Comparison of ENCODE assay signal across 16 cellular contexts in the genomic region with DNA sequence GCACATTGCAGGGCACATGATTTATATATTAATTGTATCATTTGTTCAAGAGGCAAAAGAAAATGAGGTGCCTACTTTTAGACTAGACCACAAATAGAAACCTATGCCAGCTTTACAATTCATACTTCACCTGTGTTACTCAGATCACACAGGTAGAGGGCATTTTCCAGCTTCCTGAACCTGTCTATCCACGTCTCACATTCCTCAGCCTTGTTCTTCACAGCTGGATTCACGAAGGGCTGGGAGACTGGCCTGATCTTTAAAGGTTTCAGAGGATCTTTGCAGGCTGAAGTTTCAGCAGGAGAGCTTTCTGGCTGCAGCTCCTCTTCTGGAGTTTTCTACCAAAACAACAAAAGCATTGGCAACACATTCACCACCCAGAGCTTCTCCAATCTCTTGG.
DNase-seq lines count a peak whose midpoint lies in the region; TF ChIP-seq lines count a peak whose summit lies in the region.
"Had no signal": no experiment of that assay in that cellular context is flagged by ENCODE, and none has a peak within 500 bp of the region (broad histone marks: within the 10 kb centered on the region; RNA-seq: fewer than 3 reads in every experiment).

No MANE protein-coding gene starts in this region.

- H3K27me3 Mint-ChIP-seq in osteocyte (ENCODE audit: unreplicated experiment) = no peaks in the 10 kb centered on the region

- peaks cover 73% of the 10 kb centered on the region for H3K4me1 Mint-ChIP-seq in osteocyte (ENCODE audit: unreplicated experiment)

- TF ChIP-seq CTCF in osteocyte (IDR thresholded peaks at IDR 0.05) = no peak

- H3K9me3 ChIP-seq in NT2/D1 (ENCODE audit: insufficient read depth, low read length) = no peaks in the 10 kb centered on the region; the same call in 1 of the 2 replicates
- H3K9me3 ChIP-seq: BE2C had no signal

- DNase-seq in NCI-H748 (lab: John Stamatoyannopoulos, UW; ENCODE audit: unreplicated experiment) (peak; percentile 3), NCI-H748 treated with DMSO at 0.1 percent for 48 hours (lab: John Stamatoyannopoulos, UW) (no peak), NT2/D1 (ENCODE audit: low read depth, low spot score) (peak; percentile 42), iPS DF 19.7 (ENCODE audit: low read depth, low spot score) (peak; percentile 35), osteocyte (ENCODE audit: extremely low spot score, unreplicated experiment) (no peak), activated gamma-delta T cell (lab: John Stamatoyannopoulos, UW) (no peak)
- no peak for DNase-seq in activated effector memory CD4-positive, alpha-beta T cell treated with Interleukin-2 at 50 U/mL for 16 hours
- DNase-seq in stimulated activated naive CD4-positive, alpha-beta T cell treated with Interleukin-2 at 50 U/mL for 16 hours (lab: John Stamatoyannopoulos, UW) = no peak
- DNase-seq: 8988T; BE2C; CD8-positive, alpha-beta T cell; GOT3; Kasumi-1; NCI-H1105 treated with DMSO at 0.1 percent for 48 hours; NCI-H2029; NCI-H510A treated with DMSO at 0.1 percent for 48 hours had no signal

- H3K4me1 ChIP-seq in NT2/D1 (ENCODE audit: insufficient read depth, insufficient read length) = peaks cover 2% of the 10 kb centered on the region
- H3K4me1 ChIP-seq: BE2C had no signal

- H3K4me3 Mint-ChIP-seq in osteocyte (ENCODE audit: unreplicated experiment) = no peak overlapping the region
- H3K4me3 Mint-ChIP-seq: CD8-positive, alpha-beta T cell had no signal

- peak overlapping the region; percentile 97 for H3K27ac Mint-ChIP-seq in osteocyte (ENCODE audit: unreplicated experiment)
- H3K27ac Mint-ChIP-seq: CD8-positive, alpha-beta T cell had no signal

- no peaks in the 10 kb centered on the region for H3K27me3 ChIP-seq in NT2/D1 (ENCODE audit: insufficient read depth, insufficient read length)
- H3K27me3 ChIP-seq: BE2C had no signal

- no peaks in the 10 kb centered on the region for H3K36me3 Mint-ChIP-seq in osteocyte (ENCODE audit: unreplicated experiment)
- H3K36me3 Mint-ChIP-seq: CD8-positive, alpha-beta T cell had no signal

- H3K9me3 Mint-ChIP-seq in osteocyte (ENCODE audit: unreplicated experiment) = no peaks in the 10 kb centered on the region
- H3K9me3 Mint-ChIP-seq: CD8-positive, alpha-beta T cell had no signal

- no peak overlapping the region for H3K4me3 ChIP-seq in NT2/D1 (ENCODE audit: insufficient read length, low read depth)

- no peaks in the 10 kb centered on the region for H3K36me3 ChIP-seq in NT2/D1 (ENCODE audit: insufficient read depth, insufficient read length, low read length)
- H3K36me3 ChIP-seq: BE2C had no signal

- H3K9ac ChIP-seq in NT2/D1 (ENCODE audit: insufficient read length, low read depth) = no peak overlapping the region

Comparison
In these comparisons a context has a peak if more than half of its experiments do, and no peak if none do; other contexts are left out.
1. DNase-seq: peak in NCI-H748 (single experiment), NT2/D1 (single experiment) and iPS DF 19.7 (single experiment); none in NCI-H748 treated with DMSO at 0.1 percent for 48 hours (single experiment), osteocyte (single experiment), activated effector memory CD4-positive, alpha-beta T cell treated with Interleukin-2 at 50 U/mL for 16 hours (single experiment), activated gamma-delta T cell (single experiment) and stimulated activated naive CD4-positive, alpha-beta T cell treated with Interleukin-2 at 50 U/mL for 16 hours (single experiment).